Comparison of ENCODE assay signal across 2 cellular contexts in genomic region chr11:18792827-18793226, GRCh38.
TF ChIP-seq lines count a peak whose summit lies in the region.

No MANE protein-coding gene starts in this region.

TF ChIP-seq in IMR-90, 13 proteins besides CTCF, POLR2A, EP300 and RAD21:
- TF ChIP-seq, protein P1, sequence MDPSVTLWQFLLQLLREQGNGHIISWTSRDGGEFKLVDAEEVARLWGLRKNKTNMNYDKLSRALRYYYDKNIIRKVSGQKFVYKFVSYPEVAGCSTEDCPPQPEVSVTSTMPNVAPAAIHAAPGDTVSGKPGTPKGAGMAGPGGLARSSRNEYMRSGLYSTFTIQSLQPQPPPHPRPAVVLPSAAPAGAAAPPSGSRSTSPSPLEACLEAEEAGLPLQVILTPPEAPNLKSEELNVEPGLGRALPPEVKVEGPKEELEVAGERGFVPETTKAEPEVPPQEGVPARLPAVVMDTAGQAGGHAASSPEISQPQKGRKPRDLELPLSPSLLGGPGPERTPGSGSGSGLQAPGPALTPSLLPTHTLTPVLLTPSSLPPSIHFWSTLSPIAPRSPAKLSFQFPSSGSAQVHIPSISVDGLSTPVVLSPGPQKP (IDR thresholded peaks at IDR 0.05; ENCODE audit: borderline replicate concordance, low read depth, low read length) = no peak
- TF ChIP-seq CHD1 (IDR thresholded peaks at IDR 0.05; ENCODE audit: low read depth, low read length) (no peak), FOS (IDR thresholded peaks at IDR 0.05; ENCODE audit: low read depth, low read length) (no peak), NFE2L2 (IDR thresholded peaks at IDR 0.05; ENCODE audit: low read depth, low read length) (no peak), RCOR1 (IDR thresholded peaks at IDR 0.05; ENCODE audit: insufficient replicate concordance, low read length) (no peak), MAZ (IDR thresholded peaks at IDR 0.05; ENCODE audit: borderline replicate concordance, low read depth, low read length) (no peak)

TF ChIP-seq in neural cell, 6 proteins besides CTCF, POLR2A, EP300 and RAD21:
- no peak for TF ChIP-seq MXI1 (conservative IDR thresholded peaks at IDR 0.05; ENCODE audit: poor library complexity, severe bottlenecking)
- TF ChIP-seq TAF1 (IDR thresholded peaks at IDR 0.05; ENCODE audit: low read depth) = no peak
- TF ChIP-seq EZH2 (IDR thresholded peaks at IDR 0.05; ENCODE audit: borderline replicate concordance, insufficient read depth, low read length, poor library complexity, severe bottlenecking) = no peak
- TF ChIP-seq POLR2AphosphoS5 (IDR thresholded peaks at IDR 0.05) = no peak
- no peak for TF ChIP-seq REST (IDR thresholded peaks at IDR 0.05; ENCODE audit: borderline replicate concordance)
- TF ChIP-seq SMC3 (conservative IDR thresholded peaks at IDR 0.05; ENCODE audit: poor library complexity) = no peak
